Comparison of ENCODE assay signal across 19 cellular contexts in the genomic region with DNA sequence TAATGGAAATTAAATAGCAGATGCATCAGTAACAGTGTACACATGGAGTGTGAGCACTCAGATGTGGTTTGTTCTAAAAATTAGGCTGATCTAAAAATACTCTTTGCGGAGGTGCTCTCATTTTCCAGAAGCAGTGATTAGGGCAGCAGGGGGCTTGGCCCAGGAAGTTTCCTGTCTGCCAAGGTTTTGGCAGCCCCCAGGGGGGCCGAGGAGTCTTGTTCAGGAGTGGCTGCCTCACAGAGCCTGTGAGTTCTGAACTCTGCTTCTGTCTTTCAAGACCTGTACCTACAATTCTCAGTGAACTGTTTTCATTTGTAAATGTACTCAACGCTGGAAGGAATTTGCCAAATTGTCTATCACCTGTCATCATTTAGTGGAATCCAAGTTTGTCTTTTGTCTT.
A peak's percentile ranks its signal among the peaks of the same experiment; 100 is the strongest.
DNase-seq lines count a peak whose midpoint lies in the region; ATAC-seq and TF ChIP-seq lines count a peak whose summit lies in the region.
"Had no signal": no experiment of that assay in that cellular context is flagged by ENCODE, and none has a peak within 500 bp of the region (broad histone marks: within the 10 kb centered on the region; RNA-seq: fewer than 3 reads in every experiment).

No MANE protein-coding gene starts in this region.

- H4K20me1 ChIP-seq in hepatocyte (ENCODE audit: insufficient read depth, poor library complexity, severe bottlenecking), result no peaks in the 10 kb centered on the region

- WGBS in hepatocyte (ENCODE audit: low lambda C conversion rate, missing lambda C conversion rate), result 62% methylated on average over 3 of the region's 3 CpGs
- no CpG with 5 or more reads among the region's 3 CpGs for WGBS in trophoblast cell (ENCODE audit: extremely low coverage, insufficient coverage, insufficient read length)

- H3K9me3 ChIP-seq in hepatocyte (ENCODE audit: low read depth) (no peaks in the 10 kb centered on the region), trophoblast cell (ENCODE audit: insufficient read depth, low read depth, low read length) (no peaks in the 10 kb centered on the region), left ventricle myocardium inferior (replicated peaks) (no peaks in the 10 kb centered on the region)
- H3K9me3 ChIP-seq: MG63, SK-N-SH had no signal

- no peak for ATAC-seq in GM18511 (IDR thresholded peaks at IDR 0.05; ENCODE audit: unreplicated experiment)
- ATAC-seq: GM23338 had no signal

- H3K9me2 ChIP-seq in hepatocyte (replicated peaks; ENCODE audit: insufficient read depth), result no peaks in the 10 kb centered on the region
- H3K9me2 ChIP-seq: SK-N-SH had no signal

- TF ChIP-seq CTCF in hepatocyte (IDR thresholded peaks at IDR 0.05; ENCODE audit: poor library complexity) (no peak), left ventricle myocardium inferior (IDR thresholded peaks at IDR 0.05; ENCODE audit: borderline replicate concordance) (no peak)

- peak overlapping the region; percentile 92 for H2BK5ac ChIP-seq in trophoblast cell (ENCODE audit: low read depth, low read length, poor library complexity)

- H3K4me3 ChIP-seq in hepatocyte (no peak overlapping the region), trophoblast cell (ENCODE audit: low read depth, low read length) (no peak overlapping the region), left ventricle myocardium inferior (no peak overlapping the region)
- H3K4me3 ChIP-seq: GM23338, MG63 had no signal

- H3K14ac ChIP-seq in trophoblast cell (ENCODE audit: low read length), result peak overlapping the region; percentile 64

- DNase-seq in Daoy (ENCODE audit: low read depth) (peak; percentile 22), astrocyte of the hippocampus (ENCODE audit: low read depth, low spot score) (peak; percentile 16), hepatocyte (ENCODE audit: low spot score) (no peak), trophoblast cell (no peak), LoVo (ENCODE audit: low spot score) (no peak), left ventricle myocardium inferior (no peak), DMS 273 treated with DMSO at 0.1 percent for 48 hours (lab: John Stamatoyannopoulos, UW) (no peak)
- DNase-seq: H9, KBM-7, MG63, NCI-H1105 treated with DMSO at 0.1 percent for 48 hours, NCI-H2029 treated with DMSO at 0.1 percent for 48 hours, NCI-H446 treated with DMSO at 0.1 percent for 48 hours, NCI-H526 treated with DMSO at 0.1 percent for 48 hours, OCI-M1, SIG-M5, SK-N-SH had no signal

- no peak overlapping the region for H3K9ac ChIP-seq in trophoblast cell (ENCODE audit: low read length)
- H3K9ac ChIP-seq: SK-N-SH had no signal

- H3K36me3 ChIP-seq in hepatocyte (replicated peaks; ENCODE audit: insufficient read depth, low read depth) (no peaks in the 10 kb centered on the region), trophoblast cell (ENCODE audit: control insufficient read depth in 1 of 2, insufficient read depth in 2 of 2, low read length in 2 of 2) (no peaks in the 10 kb centered on the region), left ventricle myocardium inferior (no peaks in the 10 kb centered on the region)
- H3K36me3 ChIP-seq: MG63 had no signal

- H3K79me2 ChIP-seq in hepatocyte (no peaks in the 10 kb centered on the region), trophoblast cell (ENCODE audit: control insufficient read depth, insufficient read depth, low read length, poor library complexity) (no peaks in the 10 kb centered on the region)

- H3K23ac ChIP-seq in trophoblast cell (ENCODE audit: low read length), result no peak overlapping the region

- no peak overlapping the region for H3K4me2 ChIP-seq in hepatocyte
- no peak overlapping the region for H3K4me2 ChIP-seq in trophoblast cell (ENCODE audit: low read length)
- H3K4me2 ChIP-seq: GM23338, SK-N-SH had no signal

- H2AFZ ChIP-seq in hepatocyte (no peak overlapping the region), trophoblast cell (ENCODE audit: insufficient read depth, low read length, poor library complexity) (no peak overlapping the region)
- H2AFZ ChIP-seq: GM23338 had no signal

- H4K8ac ChIP-seq in trophoblast cell (ENCODE audit: low read depth, low read length), result peak overlapping the region; percentile 1

- H3K79me1 ChIP-seq in trophoblast cell (ENCODE audit: low read length), result peaks cover 25% of the 10 kb centered on the region

- peak overlapping the region; percentile 72 for H2BK12ac ChIP-seq in trophoblast cell (ENCODE audit: low read length)

- peak overlapping the region; percentile 29 for H3K4ac ChIP-seq in trophoblast cell (ENCODE audit: low read depth, low read length)

- H4K91ac ChIP-seq in trophoblast cell (ENCODE audit: low read depth, low read length), result peak overlapping the region; percentile 95

- H4K12ac ChIP-seq in trophoblast cell (ENCODE audit: low read depth, low read length), result no peak overlapping the region

- no peak overlapping the region for H3K18ac ChIP-seq in trophoblast cell (ENCODE audit: low read length)

- intact Hi-C loops in left ventricle myocardium inferior (cut with micrococcal nuclease), result no loop called here

- H3K4me1 ChIP-seq in hepatocyte (ENCODE audit: insufficient read depth), result no peaks in the 10 kb centered on the region
- peaks cover 5 to 10% of the 10 kb centered on the region in 2 experiments for H3K4me1 ChIP-seq in trophoblast cell (ENCODE audit: control insufficient read depth in 1 of 2, insufficient read depth in 2 of 2, low read length in 2 of 2)
- H3K4me1 ChIP-seq in left ventricle myocardium inferior, result no peaks in the 10 kb centered on the region

- H2BK120ac ChIP-seq in trophoblast cell (ENCODE audit: insufficient read depth, low read length, poor library complexity), result peak overlapping the region; percentile 74

- no peak overlapping the region for H2AK5ac ChIP-seq in trophoblast cell (ENCODE audit: low read length)

- H3K27me3 ChIP-seq in hepatocyte, result no peaks in the 10 kb centered on the region
- H3K27me3 ChIP-seq in trophoblast cell (ENCODE audit: insufficient read depth, low read length), result no peaks in the 10 kb centered on the region
- H3K27me3 ChIP-seq in left ventricle myocardium inferior (ENCODE audit: low read depth), result no peaks in the 10 kb centered on the region
- H3K27me3 ChIP-seq: MG63 had no signal

- H3K27ac ChIP-seq in hepatocyte (peak overlapping the region; percentile 35), trophoblast cell (ENCODE audit: low read depth, low read length) (peak overlapping the region; percentile 94), left ventricle myocardium inferior (replicated peaks) (no peak overlapping the region)

Comparison
In these comparisons a context has a peak if more than half of its experiments do, and no peak if none do; other contexts are left out.
1. DNase-seq: peak in Daoy (single experiment) and astrocyte of the hippocampus (single experiment); none in hepatocyte (single experiment), trophoblast cell (0 of 2), LoVo (single experiment), left ventricle myocardium inferior (single experiment) and DMS 273 treated with DMSO at 0.1 percent for 48 hours (single experiment).